Comparison of ENCODE assay signal across 24 cellular contexts in genomic region chr3:79233431-79234060, GRCh38.
A peak's percentile ranks its signal among the peaks of the same experiment; 100 is the strongest.
DNase-seq lines count a peak whose midpoint lies in the region; ATAC-seq and TF ChIP-seq lines count a peak whose summit lies in the region.
"Had no signal": no experiment of that assay in that cellular context is flagged by ENCODE, and none has a peak within 500 bp of the region (broad histone marks: within the 10 kb centered on the region; RNA-seq: fewer than 3 reads in every experiment).

No MANE protein-coding gene starts in this region.

- no peaks in the 10 kb centered on the region for H3K36me3 Mint-ChIP-seq in activated CD8-positive, alpha-beta T cell treated with anti-CD3 and anti-CD28 coated beads, Interleukin-2, amount 10 ng/mL, durations not matched to agents 7 days and 5 days (ENCODE audit: low read depth)
- H3K36me3 Mint-ChIP-seq: CD8-positive, alpha-beta T cell had no signal

- no peaks in the 10 kb centered on the region for H3K27me3 ChIP-seq in NT2/D1 (ENCODE audit: insufficient read depth, insufficient read length)
- H3K27me3 ChIP-seq: BLaER1 treated with 17β-estradiol and CSF1 and Interleukin-3, amounts not matched to agents 10 nM and 100 nM; SJCRH30 had no signal

- peak; percentile 14 for DNase-seq in EL
- peak; percentile 54 for DNase-seq in NT2/D1 (ENCODE audit: low read depth, low spot score)
- DNase-seq in fibroblast of pulmonary artery (ENCODE audit: low read depth) = peak; percentile 4
- DNase-seq in iPS-NIHi7 (ENCODE audit: extremely low spot score) = peak; percentile 31
- DNase-seq in activated CD8-positive, alpha-beta T cell treated with anti-CD3 and anti-CD28 coated beads, Interleukin-2, amount 10 ng/mL, durations not matched to agents 7 days and 5 days = no peak
- DNase-seq in NCI-H128 (lab: John Stamatoyannopoulos, UW; ENCODE audit: unreplicated experiment) = no peak
- DNase-seq: 8988T; CD8-positive, alpha-beta T cell; DMS153; GF-D8; KBM-7; NCI-H1092 treated with DMSO at 0.1 percent for 48 hours; NCI-H146; NCI-H2029 treated with DMSO at 0.1 percent for 48 hours; NCI-H2171; NCI-H345; NCI-H524; NCI-H774; OCI-M1; SJCRH30; T-helper 1 cell had no signal

- H3K9me3 Mint-ChIP-seq in activated CD8-positive, alpha-beta T cell treated with anti-CD3 and anti-CD28 coated beads, Interleukin-2, amount 10 ng/mL, durations not matched to agents 7 days and 5 days (ENCODE audit: insufficient read depth) = no peaks in the 10 kb centered on the region

- no peaks in the 10 kb centered on the region for H3K36me3 ChIP-seq in NT2/D1 (ENCODE audit: insufficient read depth, insufficient read length, low read length)
- H3K36me3 ChIP-seq: BLaER1 treated with 17β-estradiol and CSF1 and Interleukin-3, amounts not matched to agents 10 nM and 100 nM; SJCRH30 had no signal

- H3K27me3 Mint-ChIP-seq in activated CD8-positive, alpha-beta T cell treated with anti-CD3 and anti-CD28 coated beads, Interleukin-2, amount 10 ng/mL, durations not matched to agents 7 days and 5 days (ENCODE audit: low read depth) = no peaks in the 10 kb centered on the region

- POLR2A ChIA-PET in activated CD8-positive, alpha-beta T cell treated with anti-CD3 and anti-CD28 coated beads, Interleukin-2, amount 10 ng/mL, durations not matched to agents 7 days and 5 days (lab: Charles Lee) = no interaction called here

- H3K27ac Mint-ChIP-seq in activated CD8-positive, alpha-beta T cell treated with anti-CD3 and anti-CD28 coated beads, Interleukin-2, amount 10 ng/mL, durations not matched to agents 7 days and 5 days = no peak overlapping the region
- H3K27ac Mint-ChIP-seq: CD8-positive, alpha-beta T cell had no signal

- H3K4me3 ChIP-seq in NT2/D1 (ENCODE audit: insufficient read length, low read depth) = no peak overlapping the region
- H3K4me3 ChIP-seq in fibroblast of pulmonary artery (replicated peaks; ENCODE audit: low read depth, low read length) = no peak overlapping the region
- H3K4me3 ChIP-seq: BLaER1 treated with 17β-estradiol and CSF1 and Interleukin-3, amounts not matched to agents 10 nM and 100 nM; SJCRH30 had no signal

- H3K4me3 Mint-ChIP-seq in activated CD8-positive, alpha-beta T cell treated with anti-CD3 and anti-CD28 coated beads, Interleukin-2, amount 10 ng/mL, durations not matched to agents 7 days and 5 days = no peak overlapping the region
- H3K4me3 Mint-ChIP-seq: CD8-positive, alpha-beta T cell had no signal

- CTCF ChIA-PET in activated CD8-positive, alpha-beta T cell treated with anti-CD3 and anti-CD28 coated beads, Interleukin-2, amount 10 ng/mL, durations not matched to agents 7 days and 5 days (lab: Charles Lee) = no interaction called here

- no peak for TF ChIP-seq CTCF in fibroblast of pulmonary artery (IDR thresholded peaks at IDR 0.05; ENCODE audit: low read length, missing control alignments)

- H3K4me1 ChIP-seq in NT2/D1 (ENCODE audit: insufficient read depth, insufficient read length) = no peaks in the 10 kb centered on the region
- H3K4me1 ChIP-seq: BLaER1 treated with 17β-estradiol and CSF1 and Interleukin-3, amounts not matched to agents 10 nM and 100 nM; SJCRH30 had no signal

- no peaks in the 10 kb centered on the region; the same call in 1 of the 2 replicates for H3K9me3 ChIP-seq in NT2/D1 (ENCODE audit: insufficient read depth, low read length)
- H3K9me3 ChIP-seq: BLaER1 treated with 17β-estradiol and CSF1 and Interleukin-3, amounts not matched to agents 10 nM and 100 nM; SJCRH30 had no signal

- no peak overlapping the region for H3K9ac ChIP-seq in NT2/D1 (ENCODE audit: insufficient read length, low read depth)
- H3K9ac ChIP-seq: BLaER1 treated with 17β-estradiol and CSF1 and Interleukin-3, amounts not matched to agents 10 nM and 100 nM had no signal

- ATAC-seq in activated CD8-positive, alpha-beta T cell treated with anti-CD3 and anti-CD28 coated beads, Interleukin-2, amount 10 ng/mL, durations not matched to agents 7 days and 5 days = no peak
- ATAC-seq in HG03432 (IDR thresholded peaks at IDR 0.05; ENCODE audit: unreplicated experiment) (no peak), GM18858 (IDR thresholded peaks at IDR 0.05; ENCODE audit: unreplicated experiment) (no peak)
- ATAC-seq: CD8-positive, alpha-beta T cell had no signal

- H3K4me1 Mint-ChIP-seq in activated CD8-positive, alpha-beta T cell treated with anti-CD3 and anti-CD28 coated beads, Interleukin-2, amount 10 ng/mL, durations not matched to agents 7 days and 5 days (ENCODE audit: low read depth) = no peaks in the 10 kb centered on the region

Comparison
In these comparisons a context has a peak if more than half of its experiments do, and no peak if none do; other contexts are left out.
1. DNase-seq: peak in EL (single experiment), NT2/D1 (single experiment), fibroblast of pulmonary artery (single experiment) and iPS-NIHi7 (single experiment); none in activated CD8-positive, alpha-beta T cell treated with anti-CD3 and anti-CD28 coated beads, Interleukin-2, amount 10 ng/mL, durations not matched to agents 7 days and 5 days (single experiment) and NCI-H128 (single experiment).